In genomic region chr16:69199382-69199781, GRCh38 we compare ENCODE assay signal across 17 cellular contexts. TPM values are rescaled to one million over a fixed set of nuclear protein-coding genes. Genes with fewer than 3 reads are reported as not detected.
A peak's percentile ranks its signal among the peaks of the same experiment; 100 is the strongest.
DNase-seq lines count a peak whose midpoint lies in the region; ATAC-seq, FAIRE-seq and TF ChIP-seq lines count a peak whose summit lies in the region.
"Had no signal": no experiment of that assay in that cellular context is flagged by ENCODE, and none has a peak within 500 bp of the region (broad histone marks: within the 10 kb centered on the region; RNA-seq: fewer than 3 reads in every experiment).

No MANE protein-coding gene starts in this region.

- H3K4me1 ChIP-seq in left ventricle myocardium inferior (peaks cover 28% of the 10 kb centered on the region), K562 (replicated peaks in 1 of 2; ENCODE audit: control insufficient read depth in 2 of 2, insufficient read depth in 2 of 2, low read length in 2 of 2) (no peaks in the 10 kb centered on the region; a peak in 1 of 5 replicates)

- ATAC-seq in left ventricle myocardium superior: peak; percentile 43
- no peak; the same call in 2 of the 3 replicates for ATAC-seq in K562
- ATAC-seq: activated CD8-positive, alpha-beta memory T cell treated with anti-CD3 and anti-CD28 coated beads, Interleukin-2, amount 10 ng/mL, durations not matched to agents 7 days and 5 days had no signal

- CTCF ChIA-PET in K562 (lab: Yijun Ruan, JAX; ENCODE audit: low intra/inter-chr PET ratio): no interaction called here

- no peak overlapping the region for H3K27ac ChIP-seq in left ventricle myocardium inferior (replicated peaks)
- H3K27ac ChIP-seq in K562 (ENCODE audit: extremely low read depth, low read depth, low read length): no peak overlapping the region
- H3K27ac ChIP-seq: 22Rv1 had no signal

- H3K9me3 ChIP-seq in left ventricle myocardium inferior (replicated peaks): no peaks in the 10 kb centered on the region
- H3K9me3 ChIP-seq in K562 (replicated peaks; ENCODE audit: control insufficient read depth, insufficient read depth, low read depth, low read length): no peaks in the 10 kb centered on the region
- H3K9me3 ChIP-seq: HAP-1 had no signal

- no peaks in the 10 kb centered on the region for H3K9me1 ChIP-seq in K562 (ENCODE audit: control insufficient read depth, insufficient read depth, low read length)

- no peak for TF ChIP-seq EP300 in K562 (IDR thresholded peaks at IDR 0.05; ENCODE audit: low read length)

- TF ChIP-seq CTCF in left ventricle myocardium inferior (IDR thresholded peaks at IDR 0.05; ENCODE audit: borderline replicate concordance) (no peak), K562 (IDR thresholded peaks at IDR 0.05 in 2 of 3, conservative IDR thresholded peaks at IDR 0.05 in 1 of 3; ENCODE audit: insufficient read depth in 2 of 3, low read depth in 1 of 3, low read length in 3 of 3) (no peak), GM10266 (IDR thresholded peaks at IDR 0.05; ENCODE audit: control insufficient read depth, insufficient read depth, low read depth, missing control alignments) (no peak)

- no peak for TF ChIP-seq POLR2A in K562 (conservative IDR thresholded peaks at IDR 0.05)

- 62% methylated on average over 7 of the region's 7 CpGs for WGBS in K562 (ENCODE audit: insufficient coverage, low coverage, missing lambda C conversion rate)

- no peaks in the 10 kb centered on the region; the same call in 2 of the 3 replicates for H3K79me2 ChIP-seq in K562 (ENCODE audit: control insufficient read depth, insufficient read depth, low read length)

- H3K4me2 ChIP-seq in K562 (ENCODE audit: insufficient read depth, low read length): no peak overlapping the region

- H3K4me3 ChIP-seq in left ventricle myocardium inferior (no peak overlapping the region), K562 (no peak overlapping the region)
- H3K4me3 ChIP-seq: HAP-1 had no signal

- in situ Hi-C loops in K562 (cut with MboI): no loop called here

- no peaks in the 10 kb centered on the region for H3K36me3 ChIP-seq in left ventricle myocardium inferior
- H3K36me3 ChIP-seq in K562 (ENCODE audit: control insufficient read depth, insufficient read depth, low read length): no peaks in the 10 kb centered on the region

- H3K9ac ChIP-seq in K562 (ENCODE audit: insufficient read depth in 1 of 2, low read depth in 2 of 2, low read length in 2 of 2): peak overlapping the region in 1 of 2 experiments; percentile 45; a peak in 1 of 4 replicates

- FAIRE-seq in K562 (lab: Jason Lieb, UNC): no peak

- no peaks in the 10 kb centered on the region for H4K20me1 ChIP-seq in K562 (replicated peaks; ENCODE audit: control insufficient read depth, insufficient read depth, low read length)

- H3K27me3 ChIP-seq in left ventricle myocardium inferior (ENCODE audit: low read depth): no peaks in the 10 kb centered on the region
- H3K27me3 ChIP-seq in K562 (ENCODE audit: control insufficient read depth in 2 of 2, insufficient read depth in 2 of 2, low read length in 2 of 2): no peaks in the 10 kb centered on the region

- no peak for DNase-seq in left ventricle myocardium superior
- no peak for DNase-seq in left ventricle myocardium inferior
- DNase-seq in K562 (ENCODE audit: extremely low read depth in 1 of 4, low spot score in 3 of 4): no peak
- peak; percentile 91 for DNase-seq in iris pigment epithelial cell (ENCODE audit: low read depth)
- DNase-seq in hepatic stellate cell (ENCODE audit: low spot score): no peak
- DNase-seq in GM10266 (ENCODE audit: extremely low spot score): no peak
- DNase-seq in NCI-H446 (lab: John Stamatoyannopoulos, UW): no peak
- DNase-seq in SW480 (ENCODE audit: low spot score): no peak
- DNase-seq: activated B cell treated with CpG ODN at 0.5 μM for 24 hours; activated CD8-positive, alpha-beta memory T cell treated with anti-CD3 and anti-CD28 coated beads, Interleukin-2, amount 10 ng/mL, durations not matched to agents 7 days and 5 days; activated naive CD4-positive, alpha-beta T cell treated with Interleukin-2 at 50 U/mL for 16 hours; CD4-positive, alpha-beta T cell; GF-D8; hypothalamus; stimulated activated naive CD4-positive, alpha-beta T cell had no signal

- intact Hi-C loops in left ventricle myocardium superior (cut with micrococcal nuclease): no loop called here
- intact Hi-C loops in left ventricle myocardium inferior (cut with micrococcal nuclease): no loop called here
- intact Hi-C loops in K562 (cut with micrococcal nuclease): no loop called here

- TF ChIP-seq RAD21 in K562 (CRISPR knock-in tag; conservative IDR thresholded peaks at IDR 0.05 in 1 of 2, IDR thresholded peaks at IDR 0.05 in 1 of 2): no peak

- no TSS peak for BruUV-seq in K562 (replicated peaks; lab: Mats Ljungman, UMichigan)

- POLR2A ChIA-PET in K562 (lab: Yijun Ruan, JAX): no interaction called here

- H2AFZ ChIP-seq in K562 (ENCODE audit: low read depth, low read length): no peak overlapping the region

TF ChIP-seq in K562, 482 proteins besides CTCF, POLR2A, EP300 and RAD21:
- TF ChIP-seq ZNF384 (IDR thresholded peaks at IDR 0.05; ENCODE audit: low read depth, low read length) (peak; percentile 45; the same call in 1 of the 2 replicates), CEBPG (CRISPR knock-in tag; IDR thresholded peaks at IDR 0.05) (no peak), CEBPG (tag; conservative IDR thresholded peaks at IDR 0.05 in 1 of 2, IDR thresholded peaks at IDR 0.05 in 1 of 2) (peak in 1 of 2 experiments; percentile 81; a peak in 2 of 4 replicates), CEBPB (tag; IDR thresholded peaks at IDR 0.05) (peak; percentile 59), HMBOX1 (IDR thresholded peaks at IDR 0.05) (0 out of 2 replicates have a peak, but pooled peaks have one; percentile 17), ZNF717 (CRISPR knock-in tag; IDR thresholded peaks at IDR 0.05) (no peak)

RNA-seq across cellular contexts. Expression of gene SNTB2, which starts 12.4 kb away (rescaled TPM):
- 10.4 TPM for total RNA-seq in left ventricle myocardium superior
- 10.2 TPM for total RNA-seq in left ventricle myocardium inferior
- 14.8 and 24.0 TPM in 2 replicates for total RNA-seq in K562 (2011; cell fraction: chromatin; rRNA removed; ENCODE audit: low replicate concordance)
- total RNA-seq in K562 (2011; cell fraction: nucleolus; rRNA removed): 8.5 and 12.0 TPM in 2 replicates
- total RNA-seq in K562 (2011; cell fraction: nucleoplasm; rRNA removed): 7.2 and 14.4 TPM in 2 replicates
- 6.9 and 15.5 TPM in 2 replicates for total RNA-seq in K562 (2014; rRNA removed)
- 5.7 and 7.2 TPM in 2 replicates for total RNA-seq in K562 (2014; rRNA removed; fragmentation: Illumina TruSeq; extraction: Trizol)
- 6.3 TPM in 2 replicates for total RNA-seq in K562 (2015; rRNA removed; fragmentation: Illumina TruSeq; extraction: Trizol)
- total RNA-seq in K562 (2021): 13.7 and 14.1 TPM in 2 replicates
- 7.6 and 9.5 TPM in 2 replicates for polyA plus RNA-seq in K562 (2011; rRNA removed)
- 4.5 and 4.8 TPM in 2 replicates for polyA plus RNA-seq in K562 (2011; cell fraction: cytosol; rRNA removed)
- 15.6 and 17.4 TPM in 2 replicates for polyA plus RNA-seq in K562 (2011; cell fraction: nucleus; rRNA removed)
- polyA plus RNA-seq in K562 (2012): 2.5 and 4.1 TPM in 2 replicates
- polyA plus RNA-seq in K562 (2014; fragmentation: Illumina TruSeq; extraction: Trizol): 3.4 and 3.9 TPM in 2 replicates
- polyA plus RNA-seq in K562 (2014; fragmentation: Nextera tagmentation; extraction: Ambion mirVana): 1 to 10 TPM; 1.2 to 1.9 TPM
- 4.1 and 4.4 TPM in 2 replicates for polyA plus RNA-seq in K562 (2014; rRNA removed)
- 10.0 and 12.0 TPM in 2 replicates for polyA minus RNA-seq in K562 (2011; rRNA and poly(A)+ RNA removed)
- polyA minus RNA-seq in K562 (2011; cell fraction: cytosol; rRNA and poly(A)+ RNA removed): 7.0 and 10.4 TPM in 2 replicates
- polyA minus RNA-seq in K562 (2011; cell fraction: nucleus; rRNA and poly(A)+ RNA removed): 4.4 and 10.4 TPM in 2 replicates
